Comparison of ENCODE assay signal across 1 cellular context in the genomic region with DNA sequence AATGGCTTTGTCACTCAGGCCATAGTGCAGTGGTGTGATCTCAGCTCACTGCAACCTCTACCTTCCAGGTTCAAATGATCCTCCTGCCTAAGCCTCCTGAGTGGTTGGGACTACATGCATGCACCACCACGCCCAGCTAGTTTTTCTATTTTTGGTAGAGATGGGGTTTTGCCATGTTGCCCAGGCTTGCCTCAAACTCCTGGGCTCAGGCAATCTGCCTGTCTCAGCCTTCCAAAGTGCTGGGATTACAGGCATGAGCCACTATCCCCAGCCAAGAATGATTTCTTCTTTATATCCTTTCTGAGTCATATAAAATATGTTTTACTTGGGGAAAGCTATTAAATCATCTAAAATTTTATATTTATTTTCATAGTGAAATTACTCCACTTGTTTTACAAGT.
TF ChIP-seq lines count a peak whose summit lies in the region.

No MANE protein-coding gene starts in this region.

TF ChIP-seq in SK-N-SH, 30 proteins besides CTCF, POLR2A, EP300 and RAD21 (continued from another document):
- no peak for TF ChIP-seq NRF1 (IDR thresholded peaks at IDR 0.05; ENCODE audit: low read depth, low read length)
